Comparison of ENCODE assay signal across 32 cellular contexts in the genomic region with DNA sequence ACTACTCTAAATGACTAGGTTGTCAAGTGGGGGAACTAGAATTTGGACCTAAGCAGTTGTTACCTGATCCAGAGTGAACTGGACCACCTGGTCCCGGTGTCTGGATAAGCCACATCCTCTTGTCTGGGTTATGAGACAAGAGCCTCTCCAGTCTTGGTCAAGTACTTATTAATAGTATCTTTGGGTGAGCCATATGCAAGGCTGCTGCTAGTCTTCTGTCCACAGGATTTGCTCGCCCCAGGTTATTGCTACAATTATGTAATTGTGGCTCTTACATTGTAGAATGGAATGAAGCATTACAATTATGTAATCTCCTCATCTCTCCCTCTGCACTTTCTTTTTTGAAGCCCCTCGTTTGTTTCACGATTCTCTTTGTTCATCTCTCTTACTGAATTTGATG. TPM values are rescaled to one million over a fixed set of nuclear protein-coding genes. Genes with fewer than 3 reads are reported as not detected.
"Had no signal": no experiment of that assay in that cellular context is flagged by ENCODE, and none has a peak within 500 bp of the region (broad histone marks: within the 10 kb centered on the region; RNA-seq: fewer than 3 reads in every experiment).

No MANE protein-coding gene starts in this region.

- H3K36me3 Mint-ChIP-seq: memory B cell, naive B cell, neural progenitor cell had no signal

- H3K27ac Mint-ChIP-seq: memory B cell; naive B cell; nephron; neural progenitor cell; progenitor cell of endocrine pancreas; stimulated activated naive CD8-positive, alpha-beta T cell treated with anti-CD3 and anti-CD28 coated beads, Interleukin-15, amount 100 ng/mL, for 72 hours had no signal

- H3K9me3 ChIP-seq: gastroesophageal sphincter, heart left ventricle, right lobe of liver, suprapubic skin, transverse colon, upper lobe of right lung, uterus had no signal

- H3K4me1 Mint-ChIP-seq: memory B cell; naive B cell; neural progenitor cell; stimulated activated naive CD8-positive, alpha-beta T cell treated with anti-CD3 and anti-CD28 coated beads, Interleukin-15, amount 100 ng/mL, for 72 hours had no signal

- H3K27me3 Mint-ChIP-seq: stimulated activated naive CD8-positive, alpha-beta T cell treated with anti-CD3 and anti-CD28 coated beads, Interleukin-15, amount 100 ng/mL, for 72 hours had no signal

- H3K27me3 ChIP-seq: foreskin keratinocyte, gastroesophageal sphincter, hepatocyte, neural progenitor cell, right lobe of liver, suprapubic skin, transverse colon, upper lobe of right lung, uterus had no signal

- ATAC-seq: esophagus mucosa; foreskin keratinocyte; gastroesophageal sphincter; heart left ventricle; left cardiac atrium; left ventricle myocardium superior; right lobe of liver; stimulated activated naive CD8-positive, alpha-beta T cell treated with anti-CD3 and anti-CD28 coated beads, Interleukin-15, amount 100 ng/mL, for 72 hours; upper lobe of right lung had no signal

- H3K36me3 ChIP-seq: gastroesophageal sphincter, heart left ventricle, neural progenitor cell, right lobe of liver, suprapubic skin, transverse colon, upper lobe of right lung, uterus had no signal

- H3K9me3 Mint-ChIP-seq: naive B cell; nephron; neural progenitor cell; stimulated activated naive CD8-positive, alpha-beta T cell treated with anti-CD3 and anti-CD28 coated beads, Interleukin-15, amount 100 ng/mL, for 72 hours had no signal

- H3K4me1 ChIP-seq: foreskin keratinocyte, gastroesophageal sphincter, heart left ventricle, neural progenitor cell, parathyroid adenoma, right lobe of liver, suprapubic skin, transverse colon, upper lobe of right lung, uterus had no signal

- DNase-seq: dorsolateral prefrontal cortex; effector CD4-positive, alpha-beta T cell; foreskin keratinocyte; heart left ventricle; kidney; left cardiac atrium; left ventricle myocardium superior; naive B cell; right lobe of liver; stimulated activated CD4-positive, alpha-beta T cell treated with anti-CD3 and anti-CD28 coated beads, Interleukin-12 subunit alpha, Interleukin-12 subunit beta, amount 100 ng/mL, for 4 hours; stimulated activated CD4-positive, alpha-beta T cell treated with anti-CD3 and anti-CD28 coated beads, Interleukin-1b, Interleukin-23, amount 100 ng/mL, for 48 hours; stimulated activated CD4-positive, alpha-beta T cell treated with anti-CD3 and anti-CD28 coated beads, Interleukin-4, amount 100 ng/mL, for 1 hour; stimulated activated CD8-positive, alpha-beta memory T cell treated with anti-CD3 and anti-CD28 coated beads, Interleukin-4, amount 100 ng/mL, for 48 hours; stimulated activated naive CD4-positive, alpha-beta T cell; stimulated activated naive CD8-positive, alpha-beta T cell treated with anti-CD3 and anti-CD28 coated beads, Interleukin-15, amount 100 ng/mL, for 72 hours; transverse colon; upper lobe of right lung; uterus had no signal

- H3K4me3 ChIP-seq: dorsolateral prefrontal cortex, gastroesophageal sphincter, heart left ventricle, hepatocyte, lung, neural progenitor cell, right lobe of liver, smooth muscle cell, suprapubic skin, transverse colon, upper lobe of right lung, uterus had no signal

- H3K4me3 Mint-ChIP-seq: memory B cell; naive B cell; nephron; neural progenitor cell; stimulated activated naive CD8-positive, alpha-beta T cell treated with anti-CD3 and anti-CD28 coated beads, Interleukin-15, amount 100 ng/mL, for 72 hours had no signal

- H3K27ac ChIP-seq: dorsolateral prefrontal cortex, epithelial cell of prostate, foreskin keratinocyte, gastroesophageal sphincter, heart left ventricle, hepatocyte, neural progenitor cell, parathyroid adenoma, right lobe of liver, suprapubic skin, transverse colon, upper lobe of right lung, uterus had no signal

RNA-seq across cellular contexts. Expression of a gene that starts 24.0 kb away (rescaled TPM):
- total RNA-seq: esophagus mucosa, fibroblast of lung, foreskin keratinocyte, hepatocyte, kidney, left ventricle myocardium superior, osteoblast, progenitor cell of endocrine pancreas, right lobe of liver, smooth muscle cell had no signal
- polyA plus RNA-seq: fibroblast of lung, foreskin keratinocyte, hepatocyte, smooth muscle cell had no signal
